ENCODE assay signal across 8 cellular contexts in genomic region chr16:75264531-75264998, GRCh38. TPM values are rescaled to one million over a fixed set of nuclear protein-coding genes. Genes with fewer than 3 reads are reported as not detected.
A peak's percentile ranks its signal among the peaks of the same experiment; 100 is the strongest.
DNase-seq lines count a peak whose midpoint lies in the region; ATAC-seq and TF ChIP-seq lines count a peak whose summit lies in the region.

No MANE protein-coding gene starts in this region.

- peaks cover 48 to 54% of the 10 kb centered on the region in 2 donors for H3K27me3 Mint-ChIP-seq in natural killer cell (ENCODE audit: low read depth in 2 of 2)

- no peak for ATAC-seq in natural killer cell
- no peak for ATAC-seq in GM18511 (IDR thresholded peaks at IDR 0.05; ENCODE audit: unreplicated experiment)
- no peak for ATAC-seq in GM19455 (IDR thresholded peaks at IDR 0.05; ENCODE audit: unreplicated experiment)

- H3K36me3 Mint-ChIP-seq in natural killer cell = no peaks in the 10 kb centered on the region

- no peaks in the 10 kb centered on the region for H3K9me3 ChIP-seq in OCI-LY1 (ENCODE audit: low read length)

- H3K27me3 ChIP-seq in OCI-LY1 (ENCODE audit: insufficient read depth, low read length) = 0 out of 2 replicates have a peak, but pooled peaks cover 9% of the 10 kb centered on the region

- no peaks in the 10 kb centered on the region for H3F3A ChIP-seq in OCI-LY1 (ENCODE audit: insufficient read depth, low read length)

- H3K27ac Mint-ChIP-seq in natural killer cell = no peak overlapping the region

- peak overlapping the region; percentile 88; the same call in 1 of the 2 replicates for H3K4me2 ChIP-seq in OCI-LY1 (ENCODE audit: low read length)

- peaks cover 0 to 13% of the 10 kb centered on the region in 2 donors for H3K4me1 Mint-ChIP-seq in natural killer cell

- H3K4me3 Mint-ChIP-seq in natural killer cell = peak overlapping the region; percentile 68

- H2AFZ ChIP-seq in OCI-LY1 (ENCODE audit: low read length) = no peak overlapping the region

- peaks cover 15% of the 10 kb centered on the region for H3K4me1 ChIP-seq in OCI-LY1 (ENCODE audit: insufficient read depth, low read length, severe bottlenecking)

- no peak for TF ChIP-seq CTCF in OCI-LY1 (IDR thresholded peaks at IDR 0.05; ENCODE audit: low read length)
- TF ChIP-seq CTCF in epithelial cell of esophagus (IDR thresholded peaks at IDR 0.05; ENCODE audit: insufficient read depth, low read depth, low read length, missing control alignments) = no peak
- TF ChIP-seq CTCF in natural killer cell (IDR thresholded peaks at IDR 0.05) = no peak

- peak overlapping the region; percentile 80 for H3K4me3 ChIP-seq in OCI-LY1 (ENCODE audit: low read depth, low read length, poor library complexity, severe bottlenecking)
- H3K4me3 ChIP-seq in epithelial cell of esophagus (ENCODE audit: low read length) = peak overlapping the region; percentile 77

- intact Hi-C loops in natural killer cell (cut with micrococcal nuclease) = no loop called here

- no peaks in the 10 kb centered on the region for H3K9me2 ChIP-seq in OCI-LY1 (ENCODE audit: low read depth, low read length)

- no peaks in the 10 kb centered on the region for H3K36me3 ChIP-seq in OCI-LY1 (ENCODE audit: insufficient read depth, low read length)

- no peaks in the 10 kb centered on the region for H3K79me2 ChIP-seq in OCI-LY1 (ENCODE audit: insufficient read depth, low read length)

- no peaks in the 10 kb centered on the region for H3K9me3 Mint-ChIP-seq in natural killer cell

- H3K27ac ChIP-seq in OCI-LY1 (ENCODE audit: low read depth, low read length, poor library complexity, severe bottlenecking) = no peak overlapping the region

- H3K9ac ChIP-seq in OCI-LY1 (ENCODE audit: low read length) = no peak overlapping the region

- H4K20me1 ChIP-seq in OCI-LY1 (ENCODE audit: insufficient read depth, low read length) = no peaks in the 10 kb centered on the region

- DNase-seq in COLO668 (lab: John Stamatoyannopoulos, UW; ENCODE audit: unreplicated experiment) (peak; percentile 44), epithelial cell of esophagus (ENCODE audit: low read depth) (no peak), natural killer cell (no peak), T1000 (lab: John Stamatoyannopoulos, UW) (no peak), GF-D8 (lab: John Stamatoyannopoulos, UW) (no peak)

RNA-seq across cellular contexts. Expression of gene BCAR1, which starts 13.1 kb away (rescaled TPM):
- total RNA-seq in natural killer cell = not detected

RNA-seq across cellular contexts. Expression of gene CTRB1, which starts 45.8 kb away (rescaled TPM):
- total RNA-seq in natural killer cell = not detected

RNA-seq across cellular contexts. Expression of gene CTRB2, which starts 57.6 kb away (rescaled TPM):
- total RNA-seq in natural killer cell = not detected
